In genomic region chr11:1752907-1753425, GRCh38 we compare ENCODE assay signal across 21 cellular contexts. TPM values are rescaled to one million over a fixed set of nuclear protein-coding genes. Genes with fewer than 3 reads are reported as not detected.
DNase-seq lines count a peak whose midpoint lies in the region; TF ChIP-seq lines count a peak whose summit lies in the region.
"Had no signal": no experiment of that assay in that cellular context is flagged by ENCODE, and none has a peak within 500 bp of the region (broad histone marks: within the 10 kb centered on the region; RNA-seq: fewer than 3 reads in every experiment).

No MANE protein-coding gene starts in this region.

- H3K4me2 ChIP-seq in neuronal stem cell (ENCODE audit: insufficient read depth, low read length, poor library complexity, severe bottlenecking) = no peak overlapping the region

- no peaks in the 10 kb centered on the region for H3K36me3 ChIP-seq in A673 (ENCODE audit: insufficient read depth, low read length, poor library complexity, severe bottlenecking)
- peaks cover 0 to 57% of the 10 kb centered on the region in 2 donors for H3K36me3 ChIP-seq in adrenal gland (replicated peaks in 1 of 2)
- H3K36me3 ChIP-seq in neuronal stem cell (replicated peaks in 1 of 2; ENCODE audit: control insufficient read depth in 2 of 2, insufficient read depth in 2 of 2, low read length in 2 of 2) = peaks cover 8 to 17% of the 10 kb centered on the region in 2 donors
- H3K36me3 ChIP-seq in CD8-positive, alpha-beta memory T cell (ENCODE audit: insufficient read depth, low read length) = no peaks in the 10 kb centered on the region
- H3K36me3 ChIP-seq: HAP-1, uterus had no signal

- BruUV-seq in A673 (replicated peaks; lab: Mats Ljungman, UMichigan) = TSS peak; percentile 91
- TSS peak; percentile 95 for BruUV-seq in Calu3 (replicated peaks; lab: Mats Ljungman, UMichigan)

- peaks cover 64% of the 10 kb centered on the region for H3K36me3 Mint-ChIP-seq in Calu3 (ENCODE audit: insufficient read depth, unreplicated experiment)
- H3K36me3 Mint-ChIP-seq in progenitor cell of endocrine pancreas (ENCODE audit: insufficient read depth) = no peaks in the 10 kb centered on the region
- H3K36me3 Mint-ChIP-seq in CD8-positive, alpha-beta memory T cell = peaks cover 0 to 44% (median 5%) of the 10 kb centered on the region in 3 donors

- H3K9ac ChIP-seq in neuronal stem cell (ENCODE audit: low read depth, low read length, poor library complexity) = no peak overlapping the region

- H3K27ac ChIP-seq in A673 (ENCODE audit: low read depth, low read length, poor library complexity, severe bottlenecking) (no peak overlapping the region), adrenal gland (peak overlapping the region; percentile 35 to 93 (median 78)), neuronal stem cell (replicated peaks; ENCODE audit: low read length) (no peak overlapping the region)
- no peak overlapping the region for H3K27ac ChIP-seq in CD8-positive, alpha-beta memory T cell (ENCODE audit: low read depth, low read length)
- H3K27ac ChIP-seq: pancreas, uterus had no signal

- no peaks in the 10 kb centered on the region for H3K79me1 ChIP-seq in neuronal stem cell (ENCODE audit: low read depth, low read length)

- no peak overlapping the region for H4K8ac ChIP-seq in neuronal stem cell (ENCODE audit: low read depth, low read length)

- no peak overlapping the region for H4K91ac ChIP-seq in neuronal stem cell (ENCODE audit: low read depth, low read length, poor library complexity)

- H3K4me3 Mint-ChIP-seq in Calu3 (ENCODE audit: low read depth, unreplicated experiment) = no peak overlapping the region
- H3K4me3 Mint-ChIP-seq in progenitor cell of endocrine pancreas (ENCODE audit: low read depth) = no peak overlapping the region
- no peak overlapping the region for H3K4me3 Mint-ChIP-seq in CD8-positive, alpha-beta memory T cell
- H3K4me3 Mint-ChIP-seq: activated CD4-positive, alpha-beta T cell treated with anti-CD3 and anti-CD28 coated beads, Interleukin-2, amount 10 ng/mL, durations not matched to agents 7 days and 5 days; activated naive CD4-positive, alpha-beta T cell treated with anti-CD3 and anti-CD28 coated beads for 36 hours; brain had no signal

- H2BK15ac ChIP-seq in neuronal stem cell (ENCODE audit: low read length) = no peak overlapping the region

- H2BK120ac ChIP-seq in neuronal stem cell (ENCODE audit: low read depth, low read length) = no peak overlapping the region

- no peak overlapping the region for H3K14ac ChIP-seq in neuronal stem cell (ENCODE audit: low read length)

- no peak overlapping the region for H3K27ac Mint-ChIP-seq in Calu3 (ENCODE audit: unreplicated experiment)
- H3K27ac Mint-ChIP-seq in progenitor cell of endocrine pancreas = no peak overlapping the region
- H3K27ac Mint-ChIP-seq in CD8-positive, alpha-beta memory T cell = no peak overlapping the region
- H3K27ac Mint-ChIP-seq: activated CD4-positive, alpha-beta T cell treated with anti-CD3 and anti-CD28 coated beads, Interleukin-2, amount 10 ng/mL, durations not matched to agents 7 days and 5 days; activated naive CD4-positive, alpha-beta T cell treated with anti-CD3 and anti-CD28 coated beads for 36 hours had no signal

- TF ChIP-seq POLR2A in adrenal gland (IDR thresholded peaks at IDR 0.05) = no peak

- no peak for TF ChIP-seq CTCF in A673 (conservative IDR thresholded peaks at IDR 0.05; ENCODE audit: low read depth, low read length)
- TF ChIP-seq CTCF in Calu3 (IDR thresholded peaks at IDR 0.05; ENCODE audit: unreplicated experiment) = no peak
- TF ChIP-seq CTCF in adrenal gland (IDR thresholded peaks at IDR 0.05) = no peak
- TF ChIP-seq CTCF in GM13977 (IDR thresholded peaks at IDR 0.05; ENCODE audit: extremely low read depth, insufficient read depth, missing control alignments) = no peak
- TF ChIP-seq CTCF in progenitor cell of endocrine pancreas (IDR thresholded peaks at IDR 0.05; ENCODE audit: unreplicated experiment) = no peak

- POLR2A ChIA-PET in A673 (lab: Charles Lee; ENCODE audit: low non-redundant PET) = no interaction called here
- POLR2A ChIA-PET in CD8-positive, alpha-beta memory T cell (lab: Charles Lee) = no interaction called here

- intact Hi-C loops in A673 (cut with micrococcal nuclease; ENCODE audit: unreplicated experiment) (no loop called here), Calu3 (cut with micrococcal nuclease; ENCODE audit: unreplicated experiment) (no loop called here), adrenal gland (cut with DNase I) (loop anchor here in 1 of 2 donors (5.0 kb wide), 1 partner anchor 79 kb away; the partner anchor contains the start of gene SYT8)

- DNase-seq in A673 (ENCODE audit: low spot score) = no peak
- no peak for DNase-seq in Calu3
- DNase-seq in adrenal gland = no peak
- DNase-seq in neuronal stem cell (ENCODE audit: low spot score) = no peak
- no peak for DNase-seq in activated T-cell treated with anti-CD3 and anti-CD28 coated beads for 4 hours
- no peak for DNase-seq in GM13977 (ENCODE audit: low spot score)
- DNase-seq in progenitor cell of endocrine pancreas (ENCODE audit: low spot score, unreplicated experiment) = no peak
- DNase-seq in CD8-positive, alpha-beta memory T cell = no peak
- DNase-seq: activated CD4-positive, alpha-beta T cell treated with anti-CD3 and anti-CD28 coated beads, Interleukin-2, amount 10 ng/mL, durations not matched to agents 7 days and 5 days; activated naive CD4-positive, alpha-beta T cell treated with anti-CD3 and anti-CD28 coated beads for 36 hours; foreskin fibroblast; KBM-7; NCI-H1048; NCI-H524; stimulated activated CD4-positive, alpha-beta T cell treated with anti-CD3 and anti-CD28 coated beads, Interleukin-2, amount 100 ng/mL, for 48 hours; T1000; uterus had no signal

- H2BK12ac ChIP-seq in neuronal stem cell (ENCODE audit: low read length) = no peak overlapping the region

- H3K4me1 Mint-ChIP-seq in Calu3 (ENCODE audit: low read depth, unreplicated experiment) (no peaks in the 10 kb centered on the region), progenitor cell of endocrine pancreas (ENCODE audit: low read depth) (peaks cover 9% of the 10 kb centered on the region)
- peaks cover 39 to 57% (median 46%) of the 10 kb centered on the region in 3 donors for H3K4me1 Mint-ChIP-seq in CD8-positive, alpha-beta memory T cell

- no peak overlapping the region for H2AK5ac ChIP-seq in neuronal stem cell (ENCODE audit: low read depth, low read length)

- H3K27me3 ChIP-seq in A673 (replicated peaks; ENCODE audit: insufficient read depth, low read depth, low read length, poor library complexity) (peaks cover 25% of the 10 kb centered on the region), adrenal gland (no peaks in the 10 kb centered on the region), neuronal stem cell (ENCODE audit: control insufficient read depth in 3 of 3, insufficient read depth in 3 of 3, low read depth in 1 of 3, low read length in 3 of 3) (peaks cover 7 to 33% (median 24%) of the 10 kb centered on the region in 3 experiments)
- peaks cover 6% of the 10 kb centered on the region for H3K27me3 ChIP-seq in CD8-positive, alpha-beta memory T cell (ENCODE audit: insufficient read depth, low read length, poor library complexity, severe bottlenecking)
- H3K27me3 ChIP-seq: pancreas had no signal

- H3K4me3 ChIP-seq in A673 (ENCODE audit: low read depth, low read length, poor library complexity, severe bottlenecking) = no peak overlapping the region
- no peak overlapping the region for H3K4me3 ChIP-seq in adrenal gland
- no peak overlapping the region for H3K4me3 ChIP-seq in neuronal stem cell (ENCODE audit: low read length in 2 of 2)
- no peak overlapping the region for H3K4me3 ChIP-seq in CD8-positive, alpha-beta memory T cell (ENCODE audit: low read length)
- H3K4me3 ChIP-seq: HAP-1, pancreas, uterus had no signal

- CTCF ChIA-PET in A673 (lab: Charles Lee) (no interaction called here), Calu3 (lab: Charles Lee) (no interaction called here)
- CTCF ChIA-PET in CD8-positive, alpha-beta memory T cell (lab: Charles Lee) = no interaction called here

- in situ Hi-C loops in GM13977 (cut with MboI; ENCODE audit: low pct_unique_long_range_greater_than_20kb, low sequenced_read_pairs, unreplicated experiment) = no loop called here

- H2AFZ ChIP-seq in neuronal stem cell (ENCODE audit: low read length) = no peak overlapping the region

- H3K9me3 Mint-ChIP-seq in Calu3 (ENCODE audit: low read depth, unreplicated experiment) (no peaks in the 10 kb centered on the region), progenitor cell of endocrine pancreas (ENCODE audit: low read depth) (no peaks in the 10 kb centered on the region)
- no peaks in the 10 kb centered on the region for H3K9me3 Mint-ChIP-seq in CD8-positive, alpha-beta memory T cell
- H3K9me3 Mint-ChIP-seq: activated CD4-positive, alpha-beta T cell treated with anti-CD3 and anti-CD28 coated beads, Interleukin-2, amount 10 ng/mL, durations not matched to agents 7 days and 5 days; activated naive CD4-positive, alpha-beta T cell treated with anti-CD3 and anti-CD28 coated beads for 36 hours; brain had no signal

- 76 to 100% (median 83%) methylated on average over 1 to 17 of the region's 17 CpGs for WGBS in adrenal gland, 4 donors
- WGBS in neuronal stem cell (ENCODE audit: extremely low coverage in 2 of 2, insufficient read length in 2 of 2, insufficient replicate concordance in 1 of 2), 2 donors = no CpG with 5 or more reads among the region's 17 CpGs

- H3K9me3 ChIP-seq in A673 (ENCODE audit: low read depth, low read length, poor library complexity, severe bottlenecking) (no peaks in the 10 kb centered on the region), adrenal gland (replicated peaks in 1 of 3) (no peaks in the 10 kb centered on the region), neuronal stem cell (replicated peaks in 1 of 2; ENCODE audit: control insufficient read depth in 2 of 2, insufficient read depth in 1 of 2, low read depth in 1 of 2, low read length in 2 of 2) (no peaks in the 10 kb centered on the region)
- H3K9me3 ChIP-seq in CD8-positive, alpha-beta memory T cell (ENCODE audit: low read length) = no peaks in the 10 kb centered on the region
- H3K9me3 ChIP-seq: HAP-1, pancreas, uterus had no signal

- H3K27me3 Mint-ChIP-seq in Calu3 (ENCODE audit: unreplicated experiment) = no peaks in the 10 kb centered on the region
- peaks cover 20% of the 10 kb centered on the region for H3K27me3 Mint-ChIP-seq in progenitor cell of endocrine pancreas
- peaks cover 12% of the 10 kb centered on the region in 2 donors for H3K27me3 Mint-ChIP-seq in CD8-positive, alpha-beta memory T cell

- no peaks in the 10 kb centered on the region for H3K4me1 ChIP-seq in A673 (ENCODE audit: insufficient read depth, low read length, poor library complexity, severe bottlenecking)
- peaks cover 65 to 77% of the 10 kb centered on the region in 2 donors for H3K4me1 ChIP-seq in adrenal gland (replicated peaks in 1 of 2)
- H3K4me1 ChIP-seq in neuronal stem cell (ENCODE audit: control insufficient read depth in 2 of 2, insufficient read depth in 1 of 2, low read depth in 1 of 2, low read length in 2 of 2) = peaks cover 0 to 14% of the 10 kb centered on the region in 2 donors
- H3K4me1 ChIP-seq in CD8-positive, alpha-beta memory T cell (ENCODE audit: insufficient read depth, low read length) = peaks cover 54% of the 10 kb centered on the region
- H3K4me1 ChIP-seq: HAP-1 had no signal

- H3K23ac ChIP-seq in neuronal stem cell (ENCODE audit: low read depth, low read length, poor library complexity) = no peak overlapping the region

- peak overlapping the region; percentile 75 for H2BK5ac ChIP-seq in neuronal stem cell (ENCODE audit: low read length)

- no peak overlapping the region for H3K4ac ChIP-seq in neuronal stem cell (ENCODE audit: low read length)

- no peak overlapping the region for H3K18ac ChIP-seq in neuronal stem cell (ENCODE audit: low read length)

RNA-seq across cellular contexts. Expression of gene IFITM10, which starts 2.6 kb away (rescaled TPM):
- total RNA-seq in A673 (2021) = 0.24 TPM in 1 of 2 replicates, not detected in the other
- total RNA-seq in Calu3 (2022) = 3.3 and 8.1 TPM in 2 replicates
- total RNA-seq in adrenal gland = 100 to 1,000 TPM in 1 of 8 donors, 10 to 100 TPM in 7; 15.7 to 112 (median 31.6) TPM
- 100 to 1,000 TPM in 1 of 3 donors, 10 to 100 TPM in 1, 1 to 10 TPM in 1; 6.3 to 267 (median 76.5) TPM for polyA plus RNA-seq in adrenal gland
- 0.40 TPM for polyA plus RNA-seq in neuronal stem cell (2013, experiment 1 of 2)
- polyA plus RNA-seq in neuronal stem cell (2013, experiment 2 of 2) = 0.39 TPM
- total RNA-seq in progenitor cell of endocrine pancreas = 1.2 TPM in 2 replicates
- under 1 TPM; 0.39 to 0.95 TPM for total RNA-seq in CD8-positive, alpha-beta memory T cell
- polyA plus RNA-seq in CD8-positive, alpha-beta memory T cell = 0.10 TPM

RNA-seq across cellular contexts. Expression of gene CTSD, which starts 10.8 kb away (rescaled TPM):
- total RNA-seq in A673 (2021) (144 and 159 TPM in 2 replicates), Calu3 (2022) (531 and 685 TPM in 2 replicates), adrenal gland (1,000 to 10,000 TPM; 1,712 to 4,168 (median 2,244) TPM), progenitor cell of endocrine pancreas (158 and 163 TPM in 2 replicates)
- 1,000 to 10,000 TPM in 2 of 3 donors, 100 to 1,000 TPM in 1; 641 to 1,561 (median 1,335) TPM for polyA plus RNA-seq in adrenal gland
- 48.8 TPM for polyA plus RNA-seq in neuronal stem cell (2013, experiment 1 of 2)
- polyA plus RNA-seq in neuronal stem cell (2013, experiment 2 of 2) = 46.1 TPM
- total RNA-seq in CD8-positive, alpha-beta memory T cell = 100 to 1,000 TPM; 110 to 116 TPM
- 206 TPM for polyA plus RNA-seq in CD8-positive, alpha-beta memory T cell

RNA-seq across cellular contexts. Expression of gene KRTAP5-6, which starts 56.0 kb away (rescaled TPM):
- total RNA-seq in A673 (2021) (not detected in 2 replicates), Calu3 (2022) (not detected in 2 replicates), adrenal gland (under 1 TPM in 1 of 8 donors, not detected in 7; 0.61 TPM), progenitor cell of endocrine pancreas (not detected in 2 replicates)
- polyA plus RNA-seq in adrenal gland = not detected
- not detected for polyA plus RNA-seq in neuronal stem cell (2013, experiment 1 of 2)
- not detected for polyA plus RNA-seq in neuronal stem cell (2013, experiment 2 of 2)
- not detected for total RNA-seq in CD8-positive, alpha-beta memory T cell
- polyA plus RNA-seq in CD8-positive, alpha-beta memory T cell = not detected
- total RNA-seq: activated CD4-positive, alpha-beta T cell treated with anti-CD3 and anti-CD28 coated beads, Interleukin-2, amount 10 ng/mL, durations not matched to agents 7 days and 5 days; activated naive CD4-positive, alpha-beta T cell treated with anti-CD3 and anti-CD28 coated beads for 36 hours; mononuclear cell; pancreas; uterus had no signal
- polyA plus RNA-seq: pancreas had no signal

Comparison
In these comparisons a context has a peak if more than half of its experiments do, and no peak if none do; other contexts are left out.
1. H3K27ac ChIP-seq: peak in adrenal gland (5 of 5); none in A673 (single experiment), neuronal stem cell (single experiment) and CD8-positive, alpha-beta memory T cell (single experiment).